18 cellular contexts compared by ENCODE assay signal in the genomic region with DNA sequence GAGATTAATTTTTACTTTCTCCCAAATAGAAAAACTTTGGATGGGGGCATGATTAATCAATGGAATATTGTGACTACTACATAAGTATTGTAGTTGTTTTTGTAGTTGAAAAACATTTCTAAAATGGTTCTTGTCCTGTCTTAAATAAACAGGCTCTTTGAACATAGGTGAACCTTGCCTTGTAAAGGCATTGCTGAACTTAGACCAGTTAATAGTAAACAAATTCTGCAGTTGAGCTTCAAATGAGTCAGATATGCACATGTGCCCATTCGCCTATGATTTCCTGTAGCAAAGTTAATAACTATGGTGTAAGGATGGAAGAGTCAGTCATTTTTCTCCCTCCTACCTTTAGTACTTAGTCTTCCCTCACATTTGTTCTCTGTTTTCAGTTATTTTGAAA.
"Had no signal": no experiment of that assay in that cellular context is flagged by ENCODE, and none has a peak within 500 bp of the region (broad histone marks: within the 10 kb centered on the region; RNA-seq: fewer than 3 reads in every experiment).

No MANE protein-coding gene starts in this region.

- H3K4me2 ChIP-seq: smooth muscle cell had no signal

- H3K27ac ChIP-seq: ascending aorta, breast epithelium, dorsolateral prefrontal cortex, right atrium auricular region had no signal

- H3K27me3 Mint-ChIP-seq: stimulated activated naive CD8-positive, alpha-beta T cell treated with anti-CD3 and anti-CD28 coated beads, Interleukin-15, amount 100 ng/mL, for 72 hours; type B pancreatic cell had no signal

- ATAC-seq: esophagus mucosa; left cardiac atrium; stimulated activated naive CD8-positive, alpha-beta T cell treated with anti-CD3 and anti-CD28 coated beads, Interleukin-15, amount 100 ng/mL, for 72 hours had no signal

- H3K9me3 Mint-ChIP-seq: endodermal cell; mesothelial cell of epicardium; nephron progenitor cell; stimulated activated naive CD8-positive, alpha-beta T cell treated with anti-CD3 and anti-CD28 coated beads, Interleukin-15, amount 100 ng/mL, for 72 hours; type B pancreatic cell had no signal

- H3K4me1 ChIP-seq: ascending aorta, breast epithelium, right atrium auricular region had no signal

- H3K4me3 ChIP-seq: ascending aorta, breast epithelium, dorsolateral prefrontal cortex, lung, right atrium auricular region, smooth muscle cell had no signal

- H3K27me3 ChIP-seq: ascending aorta, breast epithelium, dorsolateral prefrontal cortex, right atrium auricular region had no signal

- H3K4me1 Mint-ChIP-seq: mesothelial cell of epicardium; nephron progenitor cell; stimulated activated naive CD8-positive, alpha-beta T cell treated with anti-CD3 and anti-CD28 coated beads, Interleukin-15, amount 100 ng/mL, for 72 hours had no signal

- H3K9me3 ChIP-seq: ascending aorta, breast epithelium, right atrium auricular region had no signal

- H3K27ac Mint-ChIP-seq: endodermal cell; mesothelial cell of epicardium; nephron progenitor cell; stimulated activated naive CD8-positive, alpha-beta T cell treated with anti-CD3 and anti-CD28 coated beads, Interleukin-15, amount 100 ng/mL, for 72 hours; type B pancreatic cell had no signal

- DNase-seq: activated CD4-positive, alpha-beta T cell treated with anti-CD3 and anti-CD28 coated beads, Interleukin-2, amount 50 U/mL, for 1 hour; activated naive CD4-positive, alpha-beta T cell; activated T-cell treated with anti-CD3 and anti-CD28 coated beads for 4 hours; dorsolateral prefrontal cortex; endodermal cell; hypothalamus; left cardiac atrium; nephron progenitor cell; occipital lobe; stimulated activated naive CD8-positive, alpha-beta T cell treated with anti-CD3 and anti-CD28 coated beads, Interleukin-15, amount 100 ng/mL, for 72 hours had no signal

- H3K4me3 Mint-ChIP-seq: endodermal cell; mesothelial cell of epicardium; nephron progenitor cell; stimulated activated naive CD8-positive, alpha-beta T cell treated with anti-CD3 and anti-CD28 coated beads, Interleukin-15, amount 100 ng/mL, for 72 hours; type B pancreatic cell had no signal
